ENCODE assay signal across 8 cellular contexts in genomic region chr1:20785907-20786309, GRCh38. TPM values are rescaled to one million over a fixed set of nuclear protein-coding genes. Genes with fewer than 3 reads are reported as not detected.
DNase-seq lines count a peak whose midpoint lies in the region; ATAC-seq and TF ChIP-seq lines count a peak whose summit lies in the region.

No MANE protein-coding gene starts in this region.

- peak overlapping the region; percentile 82 for H3K27ac ChIP-seq in OCI-LY7 (ENCODE audit: low read depth, low read length, poor library complexity, severe bottlenecking)

- H3K9me2 ChIP-seq in OCI-LY7 (ENCODE audit: insufficient read depth, low read length), result no peaks in the 10 kb centered on the region

- H3K79me2 ChIP-seq in OCI-LY7 (ENCODE audit: insufficient read depth, low read depth, low read length), result peaks cover 54% of the 10 kb centered on the region

- H3K9me3 ChIP-seq in OCI-LY7 (ENCODE audit: low read length), result no peaks in the 10 kb centered on the region

- peaks cover 33% of the 10 kb centered on the region for H3K36me3 Mint-ChIP-seq in effector memory CD8-positive, alpha-beta T cell (ENCODE audit: insufficient read depth)
- H3K36me3 Mint-ChIP-seq in nephron (ENCODE audit: low read depth), result no peaks in the 10 kb centered on the region

- H3K4me2 ChIP-seq in OCI-LY7 (ENCODE audit: low read length), result peak overlapping the region; percentile 90

- peak overlapping the region; percentile 98 to 99 for H3K4me3 Mint-ChIP-seq in effector memory CD8-positive, alpha-beta T cell
- H3K4me3 Mint-ChIP-seq in nephron, result peak overlapping the region; percentile 93 to 100 (median 100)

- in situ Hi-C loops in ACHN (cut with HindIII; ENCODE audit: low pct_ligation_motif_present, low pct_unique_long_range_greater_than_20kb, low sequenced_read_pairs), result no loop called here

- H3K4me1 ChIP-seq in OCI-LY7 (ENCODE audit: insufficient read depth, low read length, poor library complexity, severe bottlenecking), result peaks cover 29% of the 10 kb centered on the region

- TF ChIP-seq CTCF in OCI-LY7 (conservative IDR thresholded peaks at IDR 0.05; ENCODE audit: low read length) (no peak), nephron (IDR thresholded peaks at IDR 0.05; ENCODE audit: unreplicated experiment in 3 of 3) (no peak)

- H3K36me3 ChIP-seq in OCI-LY7 (ENCODE audit: insufficient read depth, low read length), result peaks cover 44% of the 10 kb centered on the region

- peak overlapping the region; percentile 91 for H3K4me3 ChIP-seq in OCI-LY7 (ENCODE audit: low read depth, low read length, poor library complexity, severe bottlenecking)

- DNase-seq in ACHN (peak; percentile 3), OCI-LY7 (ENCODE audit: low spot score) (peak; percentile 63), NCI-H69 (lab: John Stamatoyannopoulos, UW) (no peak), NCI-H2029 (lab: John Stamatoyannopoulos, UW) (no peak)
- DNase-seq in effector memory CD8-positive, alpha-beta T cell, result no peak

- peak overlapping the region; percentile 96 to 97 for H3K27ac Mint-ChIP-seq in effector memory CD8-positive, alpha-beta T cell
- peak overlapping the region; percentile 91 to 100 (median 99) for H3K27ac Mint-ChIP-seq in nephron

- H2AFZ ChIP-seq in OCI-LY7 (ENCODE audit: low read length), result peak overlapping the region; percentile 12; the same call in 1 of the 2 replicates

- H3K4me1 Mint-ChIP-seq in effector memory CD8-positive, alpha-beta T cell (ENCODE audit: low read depth in 2 of 2), result peaks cover 31 to 39% of the 10 kb centered on the region in 2 donors
- peaks cover 28% of the 10 kb centered on the region for H3K4me1 Mint-ChIP-seq in nephron

- H3K27me3 Mint-ChIP-seq in effector memory CD8-positive, alpha-beta T cell, result no peaks in the 10 kb centered on the region
- H3K27me3 Mint-ChIP-seq in nephron (ENCODE audit: low read depth), result no peaks in the 10 kb centered on the region

- peaks cover 33% of the 10 kb centered on the region for H4K20me1 ChIP-seq in OCI-LY7 (ENCODE audit: insufficient read depth, low read length)

- POLR2A ChIA-PET in OCI-LY7 (lab: Charles Lee), result interaction anchor here (0.6 to 1.1 kb wide), 5 partner anchors 11 to 1189 kb away, joined by 3 to 7 read pairs (median 3); a partner anchor contains a TSS

- CTCF ChIA-PET in OCI-LY7 (lab: Charles Lee; ENCODE audit: unreplicated experiment), result interaction anchor here (0.7 kb wide), 1 partner anchor 402 kb away, joined by 3 read pairs; no protein-coding TSS in a partner anchor

- no TSS peak for BruUV-seq in OCI-LY7 (replicated peaks; lab: Mats Ljungman, UMichigan)

- no peaks in the 10 kb centered on the region for H3K9me3 Mint-ChIP-seq in effector memory CD8-positive, alpha-beta T cell
- H3K9me3 Mint-ChIP-seq in nephron, result no peaks in the 10 kb centered on the region

- ATAC-seq in GM19035 (IDR thresholded peaks at IDR 0.05; ENCODE audit: unreplicated experiment) (peak; percentile 3), GM19455 (IDR thresholded peaks at IDR 0.05; ENCODE audit: unreplicated experiment) (no peak)
- peak; percentile 16 for ATAC-seq in effector memory CD8-positive, alpha-beta T cell (replicated peaks)

- intact Hi-C loops in OCI-LY7 (cut with micrococcal nuclease; ENCODE audit: unreplicated experiment), result loop anchor here (10.0 kb wide), 1 partner anchor 409 kb away; no protein-coding TSS in a partner anchor

RNA-seq across cellular contexts. Expression of gene HP1BP3, which starts 1.2 kb away (rescaled TPM):
- 295 and 423 TPM in 2 replicates for total RNA-seq in OCI-LY7 (2014; rRNA removed; shearing (Covaris generic))
- total RNA-seq in OCI-LY7 (2022), result 288 and 341 TPM in 2 replicates

RNA-seq across cellular contexts. Expression of gene SH2D5, which starts 53.4 kb away (rescaled TPM):
- total RNA-seq in OCI-LY7 (2014; rRNA removed; shearing (Covaris generic)), result 0.46 TPM in 1 of 2 replicates, not detected in the other
- 0.42 and 0.68 TPM in 2 replicates for total RNA-seq in OCI-LY7 (2022)

Comparison
In these comparisons a context has a peak if more than half of its experiments do, and no peak if none do; other contexts are left out.
1. DNase-seq: peak in ACHN (single experiment) and OCI-LY7 (single experiment); none in effector memory CD8-positive, alpha-beta T cell (0 of 3), NCI-H69 (single experiment) and NCI-H2029 (single experiment).